8 cellular contexts compared by ENCODE assay signal in the genomic region with DNA sequence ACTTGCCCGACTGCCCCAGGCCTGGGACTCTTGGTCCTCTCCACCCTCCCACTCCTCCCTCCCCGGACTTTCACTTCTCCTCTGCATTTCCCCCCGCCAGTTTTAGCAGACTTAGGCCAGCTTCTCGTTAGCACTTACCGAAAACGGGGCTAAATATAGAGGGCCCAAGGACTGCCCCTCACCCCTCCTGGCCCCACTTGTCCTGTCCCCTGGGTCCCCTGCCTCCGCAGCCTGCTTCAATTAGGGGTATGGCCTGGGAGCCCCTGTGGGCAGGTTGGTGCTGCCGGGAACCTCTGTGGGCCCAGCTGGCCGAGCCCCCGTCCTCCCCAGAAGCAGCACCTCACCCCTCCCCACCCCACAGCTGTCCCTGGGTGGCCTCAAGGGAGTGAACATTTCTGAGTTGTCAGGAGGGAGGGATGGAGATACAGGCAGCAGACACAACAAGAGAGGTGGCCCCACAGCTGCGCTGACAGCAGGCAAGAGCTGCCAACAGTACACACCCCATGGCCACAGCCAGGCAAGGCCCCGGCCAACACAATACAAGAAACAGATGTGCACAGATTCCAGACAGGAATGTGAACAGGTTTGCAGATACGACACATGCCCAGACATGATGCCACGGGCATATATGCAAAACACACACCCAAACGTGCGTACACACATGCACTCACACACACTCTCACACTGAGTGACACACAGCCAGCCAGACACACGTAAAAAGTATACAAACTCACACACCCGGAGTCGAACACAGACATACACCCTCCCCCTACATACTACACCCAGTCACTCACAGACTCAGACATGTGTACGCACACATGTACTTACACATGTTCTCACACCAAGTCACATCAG. TPM values are rescaled to one million over a fixed set of nuclear protein-coding genes. Genes with fewer than 3 reads are reported as not detected.
DNase-seq lines count a peak whose midpoint lies in the region; ATAC-seq and TF ChIP-seq lines count a peak whose summit lies in the region.

No MANE protein-coding gene starts in this region.

- peak overlapping the region; percentile 93 for H3K4me2 ChIP-seq in OCI-LY7 (ENCODE audit: low read length)

- 30 to 53% methylated on average over 6 to 10 of the region's 20 CpGs for WGBS in gastroesophageal sphincter (ENCODE audit: low coverage in 1 of 2), 2 donors
- 53 to 70% methylated on average over 2 to 17 of the region's 20 CpGs for WGBS in transverse colon (ENCODE audit: low coverage in 1 of 2), 2 donors
- WGBS in sigmoid colon, 2 donors = 48 to 68% methylated on average over 20 of the region's 20 CpGs

- no TSS peak for BruUV-seq in OCI-LY7 (replicated peaks; lab: Mats Ljungman, UMichigan)

- TF ChIP-seq POLR2A in gastroesophageal sphincter (IDR thresholded peaks at IDR 0.05) (no peak), transverse colon (IDR thresholded peaks at IDR 0.05) (peak; percentile 15), sigmoid colon (IDR thresholded peaks at IDR 0.05) (no peak)

- TF ChIP-seq CTCF in OCI-LY7 (conservative IDR thresholded peaks at IDR 0.05; ENCODE audit: low read length) (no peak), gastroesophageal sphincter (IDR thresholded peaks at IDR 0.05) (no peak), transverse colon (IDR thresholded peaks at IDR 0.05) (no peak), sigmoid colon (IDR thresholded peaks at IDR 0.05) (no peak)

- CTCF ChIA-PET in OCI-LY7 (lab: Charles Lee; ENCODE audit: unreplicated experiment) = no interaction called here

- 0 out of 2 replicates have a peak, but pooled peaks cover 2% of the 10 kb centered on the region for H3K9me3 ChIP-seq in OCI-LY7 (ENCODE audit: low read length)
- no peaks in the 10 kb centered on the region for H3K9me3 ChIP-seq in gastroesophageal sphincter
- H3K9me3 ChIP-seq in transverse colon = no peaks in the 10 kb centered on the region
- H3K9me3 ChIP-seq in sigmoid colon = no peaks in the 10 kb centered on the region

- DNase-seq in SKM-1 treated with dmso at 0.1 percent for 144 hours (lab: John Stamatoyannopoulos, UW; ENCODE audit: unreplicated experiment) (peak; percentile 8), SKM-1 (lab: John Stamatoyannopoulos, UW; ENCODE audit: unreplicated experiment) (no peak), OCI-LY7 (ENCODE audit: low spot score) (peak; percentile 97), transverse colon (peak; percentile 75), sigmoid colon (no peak)
- no peak for DNase-seq in activated CD8-positive, alpha-beta memory T cell treated with anti-CD3 and anti-CD28 coated beads for 24 hours

- peak overlapping the region; percentile 93 for H3K27ac ChIP-seq in OCI-LY7 (ENCODE audit: low read depth, low read length, poor library complexity, severe bottlenecking)
- peak overlapping the region in 1 of 4 donors; percentile 16 for H3K27ac ChIP-seq in gastroesophageal sphincter
- peak overlapping the region in 2 of 4 donors; percentile 52 to 56 for H3K27ac ChIP-seq in transverse colon
- H3K27ac ChIP-seq in sigmoid colon = peak overlapping the region in 1 of 4 donors; percentile 3

- in situ Hi-C loops in transverse colon (cut with MboI; ENCODE audit: low pct_ligation_motif_present in 1 of 4, low pct_unique_long_range_greater_than_20kb in 1 of 4, low sequenced_read_pairs in 3 of 4) = loop anchor here in 2 of 4 donors (10.0 kb wide), 3 partner anchors 55 to 195 kb away; partner anchors contain the start of gene MEGF8 (in 1 of the 2)

- ATAC-seq in HG02678 (IDR thresholded peaks at IDR 0.05; ENCODE audit: unreplicated experiment) (peak; percentile 62), gastroesophageal sphincter (peak; percentile 38)

- no peak overlapping the region for H2AFZ ChIP-seq in OCI-LY7 (ENCODE audit: low read length)

- H3K27me3 ChIP-seq in gastroesophageal sphincter = peaks cover 72% of the 10 kb centered on the region
- H3K27me3 ChIP-seq in transverse colon = peaks cover 22% of the 10 kb centered on the region
- H3K27me3 ChIP-seq in sigmoid colon = peaks cover 17 to 61% (median 26%) of the 10 kb centered on the region in 3 donors

- H3K9me2 ChIP-seq in OCI-LY7 (ENCODE audit: insufficient read depth, low read length) = no peaks in the 10 kb centered on the region

- TF ChIP-seq EP300 in gastroesophageal sphincter (IDR thresholded peaks at IDR 0.05) (no peak), transverse colon (IDR thresholded peaks at IDR 0.05; ENCODE audit: low read depth) (no peak), sigmoid colon (IDR thresholded peaks at IDR 0.05) (no peak)

- H4K20me1 ChIP-seq in OCI-LY7 (ENCODE audit: insufficient read depth, low read length) = no peaks in the 10 kb centered on the region

- H3K4me1 ChIP-seq in OCI-LY7 (ENCODE audit: insufficient read depth, low read length, poor library complexity, severe bottlenecking) (peaks cover 75% of the 10 kb centered on the region), gastroesophageal sphincter (peaks cover 0 to 19% (median 12%) of the 10 kb centered on the region in 3 donors), transverse colon (peaks cover 0 to 18% (median 14%) of the 10 kb centered on the region in 4 donors), sigmoid colon (peaks cover 0 to 17% (median 15%) of the 10 kb centered on the region in 4 donors)

- H3K36me3 ChIP-seq in OCI-LY7 (ENCODE audit: insufficient read depth, low read length) (peaks cover 40% of the 10 kb centered on the region), gastroesophageal sphincter (no peaks in the 10 kb centered on the region), transverse colon (no peaks in the 10 kb centered on the region), sigmoid colon (no peaks in the 10 kb centered on the region)

- intact Hi-C loops in OCI-LY7 (cut with micrococcal nuclease; ENCODE audit: unreplicated experiment) (loop anchor here (1.0 to 5.0 kb wide), 5 partner anchors 15 to 168 kb away; no protein-coding TSS in a partner anchor), transverse colon (cut with DNase I; ENCODE audit: low total_unique reads) (loop anchor here (10.0 kb wide), 1 partner anchor 195 kb away; the partner anchor contains the start of gene MEGF8), sigmoid colon (cut with DNase I) (loop anchor here (5.0 to 10.0 kb wide), 2 partner anchors 165 to 198 kb away; partner anchors contain the start of gene MEGF8)

- H3K79me2 ChIP-seq in OCI-LY7 (ENCODE audit: insufficient read depth, low read depth, low read length) = peaks cover 80% of the 10 kb centered on the region

- H3K4me3 ChIP-seq in OCI-LY7 (ENCODE audit: low read depth, low read length, poor library complexity, severe bottlenecking) (peak overlapping the region; percentile 96), gastroesophageal sphincter (no peak overlapping the region), transverse colon (no peak overlapping the region), sigmoid colon (peak overlapping the region in 1 of 4 donors; percentile 9)

- POLR2A ChIA-PET in OCI-LY7 (lab: Charles Lee) = interaction anchor here (1.2 to 2.3 kb wide), 3 partner anchors 15 to 20 kb away, joined by 3 to 17 read pairs (median 9); no protein-coding TSS in a partner anchor

RNA-seq across cellular contexts. Expression of gene POU2F2, which starts 2.6 kb away (rescaled TPM):
- total RNA-seq in OCI-LY7 (2014; rRNA removed; shearing (Covaris generic)) = 28.6 and 33.5 TPM in 2 replicates
- total RNA-seq in OCI-LY7 (2022) (59.5 and 66.5 TPM in 2 replicates), gastroesophageal sphincter (1 to 10 TPM in 3 of 4 donors, under 1 TPM in 1; 0.93 to 1.8 (median 1.5) TPM), transverse colon (1 to 10 TPM in 3 of 4 donors, under 1 TPM in 1; 0.96 to 7.1 (median 3.4) TPM), sigmoid colon (1 to 10 TPM; 1.2 to 3.0 (median 2.5) TPM)
- polyA plus RNA-seq in sigmoid colon = 10 to 100 TPM in 1 of 3 donors, 1 to 10 TPM in 1, under 1 TPM in 1; 0.60 to 19.0 (median 1.6) TPM

RNA-seq across cellular contexts. Expression of gene ZNF574, which starts 53.7 kb away (rescaled TPM):
- 18.5 and 29.3 TPM in 2 replicates for total RNA-seq in OCI-LY7 (2014; rRNA removed; shearing (Covaris generic))
- total RNA-seq in OCI-LY7 (2022) = 14.5 and 16.6 TPM in 2 replicates
- 10 to 100 TPM; 14.4 to 25.3 (median 17.1) TPM for total RNA-seq in gastroesophageal sphincter
- total RNA-seq in transverse colon = 10 to 100 TPM in 3 of 4 donors, 1 to 10 TPM in 1; 8.0 to 18.7 (median 16.5) TPM
- 10 to 100 TPM; 12.5 to 14.6 (median 13.1) TPM for total RNA-seq in sigmoid colon
- polyA plus RNA-seq in sigmoid colon = 1 to 10 TPM; 3.0 to 9.3 (median 5.5) TPM

RNA-seq across cellular contexts. Expression of gene GRIK5, which starts 59.6 kb away (rescaled TPM):
- 0.73 and 0.77 TPM in 2 replicates for total RNA-seq in OCI-LY7 (2014; rRNA removed; shearing (Covaris generic))
- total RNA-seq in OCI-LY7 (2022) = 1.1 and 1.3 TPM in 2 replicates
- 10 to 100 TPM in 3 of 4 donors, 1 to 10 TPM in 1; 7.0 to 23.4 (median 12.3) TPM for total RNA-seq in gastroesophageal sphincter
- 10 to 100 TPM in 1 of 4 donors, 1 to 10 TPM in 3; 1.6 to 13.1 (median 3.6) TPM for total RNA-seq in transverse colon
- total RNA-seq in sigmoid colon = 10 to 100 TPM in 3 of 4 donors, 1 to 10 TPM in 1; 8.4 to 23.3 (median 13.3) TPM
- 1 to 10 TPM in 1 of 3 donors, under 1 TPM in 1, not detected in 1; under 0.01 to 2.7 TPM for polyA plus RNA-seq in sigmoid colon

Comparison
In these comparisons a context has a peak if more than half of its experiments do, and no peak if none do; other contexts are left out.
1. DNase-seq: peak in SKM-1 treated with dmso at 0.1 percent for 144 hours (single experiment), OCI-LY7 (single experiment) and transverse colon (single experiment); none in SKM-1 (single experiment), activated CD8-positive, alpha-beta memory T cell treated with anti-CD3 and anti-CD28 coated beads for 24 hours (single experiment) and sigmoid colon (single experiment).